Comparison of ENCODE assay signal across 21 cellular contexts in genomic region chr1:208381481-208381880, GRCh38.
"Had no signal": no experiment of that assay in that cellular context is flagged by ENCODE, and none has a peak within 500 bp of the region (broad histone marks: within the 10 kb centered on the region; RNA-seq: fewer than 3 reads in every experiment).

No MANE protein-coding gene starts in this region.

- H3K4me3 Mint-ChIP-seq: T-cell had no signal

- ATAC-seq: HepG2, T-cell had no signal

- DNase-seq: IMR-90, Karpas-422, KG1, MV-4-11, NCI-H1048, NCI-H1105, NCI-H1417, NCI-H1436 treated with DMSO at 0.1 percent for 48 hours, NCI-H1694, NCI-H187 treated with DMSO at 0.1 percent for 48 hours, NCI-H2029 treated with DMSO at 0.1 percent for 48 hours, NCI-H2227 treated with DMSO at 0.1 percent for 48 hours, NCI-H524, NCI-H526 treated with DMSO at 0.1 percent for 48 hours, NCI-H748 treated with DMSO at 0.1 percent for 48 hours, SHP77, SK-N-SH, SW 1271, T-cell had no signal

- H3K27ac ChIP-seq: RWPE1 had no signal

- H3K9me3 Mint-ChIP-seq: T-cell had no signal

- H3K9me3 ChIP-seq: SK-N-SH had no signal

- H3K27ac Mint-ChIP-seq: T-cell had no signal

- H3K36me3 Mint-ChIP-seq: T-cell had no signal

- H3K4me1 Mint-ChIP-seq: T-cell had no signal
